Comparison of ENCODE assay signal across 21 cellular contexts in genomic region chr14:101459392-101459900, GRCh38.
DNase-seq lines count a peak whose midpoint lies in the region; ATAC-seq, FAIRE-seq and TF ChIP-seq lines count a peak whose summit lies in the region.
"Had no signal": no experiment of that assay in that cellular context is flagged by ENCODE, and none has a peak within 500 bp of the region (broad histone marks: within the 10 kb centered on the region; RNA-seq: fewer than 3 reads in every experiment).

No MANE protein-coding gene starts in this region.

- no peak overlapping the region for H2AFZ ChIP-seq in parathyroid adenoma

- H3K4me3 ChIP-seq in iPS-20b (ENCODE audit: low read length) (peak overlapping the region; percentile 43; the same call in 1 of the 2 replicates), parathyroid adenoma (ENCODE audit: low read depth, low read length) (no peak overlapping the region)
- H3K4me3 ChIP-seq: right atrium auricular region had no signal

- H3K4me2 ChIP-seq in parathyroid adenoma (ENCODE audit: low read length), result peak overlapping the region; percentile 28

- H3K9me3 ChIP-seq in ES-I3 (ENCODE audit: control insufficient read depth, insufficient read depth, low read length), result no peaks in the 10 kb centered on the region
- no peaks in the 10 kb centered on the region for H3K9me3 ChIP-seq in iPS-20b (ENCODE audit: insufficient read depth, low read depth, low read length)
- no peaks in the 10 kb centered on the region for H3K9me3 ChIP-seq in parathyroid adenoma (ENCODE audit: control insufficient read depth, low read length)
- H3K9me3 ChIP-seq: right atrium auricular region had no signal

- no peak for FAIRE-seq in urothelium cell line (lab: Jason Lieb, UNC)

- peaks cover 62% of the 10 kb centered on the region for H3K27me3 Mint-ChIP-seq in WTC11 (ENCODE audit: low read depth)

- no peaks in the 10 kb centered on the region for H3K36me3 Mint-ChIP-seq in WTC11
- H3K36me3 Mint-ChIP-seq: memory B cell had no signal

- H3K27me3 ChIP-seq in iPS-20b (ENCODE audit: insufficient read depth, low read length) (peaks cover 75% of the 10 kb centered on the region), parathyroid adenoma (ENCODE audit: control insufficient read depth, insufficient read depth, low read length) (no peaks in the 10 kb centered on the region)

- H3K9me3 Mint-ChIP-seq in WTC11, result no peaks in the 10 kb centered on the region
- H3K9me3 Mint-ChIP-seq: activated naive CD8-positive, alpha-beta T cell treated with anti-CD3 and anti-CD28 coated beads for 36 hours; activated T-cell treated with anti-CD3 and anti-CD28 coated beads, Interleukin-2, amount 50 U/mL, for 72 hours; dendritic cell treated with granulocyte-macrophage colony-stimulating factor and Interleukin-4, amounts not matched to agents 40 ng/mL and 50 ng/mL, for 4 days had no signal

- TF ChIP-seq CTCF in WTC11 (IDR thresholded peaks at IDR 0.05), result no peak
- no peak for TF ChIP-seq CTCF in parathyroid adenoma (IDR thresholded peaks at IDR 0.05)

- H3K36me3 ChIP-seq in ES-I3 (ENCODE audit: insufficient read depth, low read length) (no peaks in the 10 kb centered on the region), iPS-20b (ENCODE audit: insufficient read depth, low read depth, low read length) (no peaks in the 10 kb centered on the region), parathyroid adenoma (ENCODE audit: control insufficient read depth, insufficient read depth, low read length) (no peaks in the 10 kb centered on the region)
- H3K36me3 ChIP-seq: right atrium auricular region had no signal

- H3K9ac ChIP-seq in ES-I3 (ENCODE audit: low read depth, low read length), result peak overlapping the region; percentile 52; the same call in 1 of the 2 replicates
- H3K9ac ChIP-seq in iPS-20b (ENCODE audit: low read depth, low read length), result no peak overlapping the region
- H3K9ac ChIP-seq in parathyroid adenoma, result no peak overlapping the region

- CTCF ChIA-PET in WTC11 (lab: Charles Lee), result interaction anchor here (0.6 to 1.3 kb wide), 2 partner anchors 56 to 104 kb away, joined by 4 read pairs; no protein-coding TSS in a partner anchor

- ATAC-seq in WTC11, result no peak
- ATAC-seq in HG03135 (IDR thresholded peaks at IDR 0.05; ENCODE audit: unreplicated experiment), result no peak
- ATAC-seq in HG02973 (IDR thresholded peaks at IDR 0.05; ENCODE audit: unreplicated experiment), result no peak
- ATAC-seq: activated CD8-positive, alpha-beta T cell treated with anti-CD3 and anti-CD28 coated beads, Interleukin-2, amount 10 ng/mL, durations not matched to agents 7 days and 5 days; activated T-cell treated with anti-CD3 and anti-CD28 coated beads, Interleukin-2, amount 50 U/mL, for 72 hours had no signal

- POLR2A ChIA-PET in WTC11 (lab: Charles Lee), result no interaction called here

- peaks cover 10% of the 10 kb centered on the region; the same call in 1 of the 2 replicates for H3K4me1 ChIP-seq in ES-I3 (ENCODE audit: insufficient read depth, low read length)
- peaks cover 13% of the 10 kb centered on the region for H3K4me1 ChIP-seq in iPS-20b (ENCODE audit: insufficient read depth, low read length)
- no peaks in the 10 kb centered on the region for H3K4me1 ChIP-seq in parathyroid adenoma

- H3K79me2 ChIP-seq in parathyroid adenoma, result no peaks in the 10 kb centered on the region

- no peak overlapping the region for H3K27ac Mint-ChIP-seq in WTC11
- H3K27ac Mint-ChIP-seq: activated CD8-positive, alpha-beta T cell treated with anti-CD3 and anti-CD28 coated beads, Interleukin-2, amount 10 ng/mL, durations not matched to agents 7 days and 5 days; activated naive CD8-positive, alpha-beta T cell treated with anti-CD3 and anti-CD28 coated beads for 36 hours; activated T-cell treated with anti-CD3 and anti-CD28 coated beads, Interleukin-2, amount 50 U/mL, for 72 hours; dendritic cell treated with granulocyte-macrophage colony-stimulating factor and Interleukin-4, amounts not matched to agents 40 ng/mL and 50 ng/mL, for 4 days; memory B cell had no signal

- DNase-seq in WTC11 (ENCODE audit: low spot score), result no peak
- no peak for DNase-seq in urothelium cell line (ENCODE audit: low spot score)
- DNase-seq in activated CD4-positive, CD25-positive, alpha-beta regulatory T cell treated with anti-CD3 and anti-CD28 coated beads, Interleukin-2, amount 50 U/mL, for 72 hours, result no peak
- DNase-seq: activated CD8-positive, alpha-beta T cell treated with anti-CD3 and anti-CD28 coated beads, Interleukin-2, amount 10 ng/mL, durations not matched to agents 7 days and 5 days; activated naive CD8-positive, alpha-beta T cell treated with anti-CD3 and anti-CD28 coated beads for 36 hours; activated T-cell treated with anti-CD3 and anti-CD28 coated beads, Interleukin-2, amount 50 U/mL, for 72 hours; erythroblast; HCEC 1CT; NCI-H187 treated with DMSO at 0.1 percent for 48 hours; NCI-H510A; SHP77; stimulated activated naive CD4-positive, alpha-beta T cell had no signal

- H3K27ac ChIP-seq in iPS-20b (ENCODE audit: low read length) (no peak overlapping the region), parathyroid adenoma (no peak overlapping the region)
- H3K27ac ChIP-seq: HL-60, right atrium auricular region had no signal

- H3K4me3 Mint-ChIP-seq in WTC11, result peak overlapping the region; percentile 46
- H3K4me3 Mint-ChIP-seq: activated CD8-positive, alpha-beta T cell treated with anti-CD3 and anti-CD28 coated beads, Interleukin-2, amount 10 ng/mL, durations not matched to agents 7 days and 5 days; activated naive CD8-positive, alpha-beta T cell treated with anti-CD3 and anti-CD28 coated beads for 36 hours; dendritic cell treated with granulocyte-macrophage colony-stimulating factor and Interleukin-4, amounts not matched to agents 40 ng/mL and 50 ng/mL, for 4 days; memory B cell had no signal

- H3K4me1 Mint-ChIP-seq in WTC11, result peaks cover 23% of the 10 kb centered on the region
- H3K4me1 Mint-ChIP-seq: memory B cell had no signal

TF ChIP-seq in WTC11, 78 proteins besides CTCF, POLR2A, EP300 and RAD21 (continues in another document):
- TF ChIP-seq GRHL2 (CRISPR knock-in tag; IDR thresholded peaks at IDR 0.05; ENCODE audit: insufficient replicate concordance, severe bottlenecking) (no peak), NFE2L1 (CRISPR knock-in tag; IDR thresholded peaks at IDR 0.05) (no peak), IRF1 (CRISPR knock-in tag; IDR thresholded peaks at IDR 0.05) (no peak), ZNF281 (CRISPR knock-in tag; IDR thresholded peaks at IDR 0.05) (no peak), ELF4 (CRISPR knock-in tag; IDR thresholded peaks at IDR 0.05; ENCODE audit: low read depth) (no peak), TP53 (CRISPR knock-in tag; IDR thresholded peaks at IDR 0.05) (no peak), IRF2 (CRISPR knock-in tag; IDR thresholded peaks at IDR 0.05; ENCODE audit: borderline replicate concordance, low read depth) (no peak)
- TF ChIP-seq, protein P1, sequence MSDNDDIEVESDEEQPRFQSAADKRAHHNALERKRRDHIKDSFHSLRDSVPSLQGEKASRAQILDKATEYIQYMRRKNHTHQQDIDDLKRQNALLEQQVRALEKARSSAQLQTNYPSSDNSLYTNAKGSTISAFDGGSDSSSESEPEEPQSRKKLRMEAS (CRISPR knock-in tag; IDR thresholded peaks at IDR 0.05), result no peak
- TF ChIP-seq, protein P2, sequence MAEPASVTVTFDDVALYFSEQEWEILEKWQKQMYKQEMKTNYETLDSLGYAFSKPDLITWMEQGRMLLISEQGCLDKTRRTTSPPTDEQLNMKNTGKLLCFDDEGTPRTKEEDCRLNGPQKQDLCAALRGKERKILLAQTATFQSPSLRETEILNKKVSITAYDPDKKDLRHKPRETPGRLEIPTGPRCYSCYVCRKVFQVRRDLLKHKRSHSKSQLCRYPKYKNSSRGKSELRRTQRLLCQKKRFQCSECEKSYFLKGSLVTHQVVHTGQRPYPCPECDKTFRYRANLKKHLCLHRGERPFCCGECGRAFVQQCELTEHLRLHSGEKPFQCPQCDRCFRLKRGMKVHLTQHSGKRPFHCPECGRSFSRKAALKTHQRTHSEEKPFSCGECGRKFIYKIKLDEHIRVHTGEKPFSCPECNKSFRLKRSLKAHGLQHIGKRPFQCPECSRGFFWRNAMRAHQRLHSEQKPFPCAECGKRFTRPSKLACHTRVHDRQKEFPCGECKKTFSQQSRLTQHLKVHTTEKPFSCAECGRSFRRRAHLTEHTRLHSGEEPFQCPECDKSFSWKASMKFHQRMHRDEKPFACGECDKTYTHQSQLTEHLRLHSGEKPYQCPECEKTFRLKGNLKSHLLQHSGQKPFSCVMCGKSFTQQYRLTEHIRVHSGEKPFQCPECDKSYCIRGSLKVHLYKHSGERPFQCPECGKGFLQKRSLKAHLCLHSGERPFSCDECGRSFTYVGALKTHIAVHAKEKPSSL (CRISPR knock-in tag; conservative IDR thresholded peaks at IDR 0.05), result no peak
